Comparison of ENCODE assay signal across 20 cellular contexts in genomic region chr2:95356821-95357700, GRCh38. TPM values are rescaled to one million over a fixed set of nuclear protein-coding genes. Genes with fewer than 3 reads are reported as not detected.
"Had no signal": no experiment of that assay in that cellular context is flagged by ENCODE, and none has a peak within 500 bp of the region (broad histone marks: within the 10 kb centered on the region; RNA-seq: fewer than 3 reads in every experiment).

No MANE protein-coding gene starts in this region.

- H3K4me1 ChIP-seq: adrenal gland, foreskin keratinocyte had no signal

- ATAC-seq: activated CD8-positive, alpha-beta T cell treated with anti-CD3 and anti-CD28 coated beads, Interleukin-2, amount 10 ng/mL, durations not matched to agents 7 days and 5 days; activated T-helper 17 cell treated with anti-CD3 and anti-CD28 coated beads, Interleukin-2, amount 50 U/mL, for 72 hours; foreskin keratinocyte; left cardiac atrium; mucosa of descending colon; naive thymus-derived CD4-positive, alpha-beta T cell; right cardiac atrium; WTC11 had no signal

- FAIRE-seq: TTC549 had no signal

- H3K9me3 ChIP-seq: adrenal gland, mucosa of descending colon had no signal

- H3K9me3 Mint-ChIP-seq: activated T-helper 17 cell treated with anti-CD3 and anti-CD28 coated beads, Interleukin-2, amount 50 U/mL, for 72 hours; immature natural killer cell; stimulated activated naive CD8-positive, alpha-beta T cell treated with anti-CD3 and anti-CD28 coated beads, Interleukin-15, Interleukin-2, amounts not matched to agents 100 ng/mL and 50 ng/mL, for 24 hours had no signal

- DNase-seq: activated CD4-positive, alpha-beta T cell treated with anti-CD3 and anti-CD28 coated beads for 4 hours; activated CD8-positive, alpha-beta T cell treated with anti-CD3 and anti-CD28 coated beads, Interleukin-2, amount 10 ng/mL, durations not matched to agents 7 days and 5 days; activated naive CD4-positive, alpha-beta T cell treated with anti-CD3 and anti-CD28 coated beads, Interleukin-2, amount 50 U/mL, for 16 hours; activated T-cell treated with anti-CD3 and anti-CD28 coated beads for 4 hours; effector CD4-positive, alpha-beta T cell; foreskin keratinocyte; immature natural killer cell; left cardiac atrium; mammary epithelial cell; mucosa of descending colon; naive thymus-derived CD4-positive, alpha-beta T cell; right cardiac atrium; SW 1271 had no signal

- H3K36me3 Mint-ChIP-seq: immature natural killer cell; naive thymus-derived CD4-positive, alpha-beta T cell; WTC11 had no signal

- H3K27ac ChIP-seq: adrenal gland, foreskin keratinocyte had no signal

- H3K4me3 ChIP-seq: adrenal gland, mucosa of descending colon had no signal

- H3K4me1 Mint-ChIP-seq: activated T-helper 17 cell treated with anti-CD3 and anti-CD28 coated beads, Interleukin-2, amount 50 U/mL, for 72 hours; immature natural killer cell; naive thymus-derived CD4-positive, alpha-beta T cell; WTC11 had no signal

- H3K4me3 Mint-ChIP-seq: activated CD8-positive, alpha-beta T cell treated with anti-CD3 and anti-CD28 coated beads, Interleukin-2, amount 10 ng/mL, durations not matched to agents 7 days and 5 days; activated T-helper 17 cell treated with anti-CD3 and anti-CD28 coated beads, Interleukin-2, amount 50 U/mL, for 72 hours; immature natural killer cell; naive thymus-derived CD4-positive, alpha-beta T cell; stimulated activated naive CD8-positive, alpha-beta T cell treated with anti-CD3 and anti-CD28 coated beads, Interleukin-15, Interleukin-2, amounts not matched to agents 100 ng/mL and 50 ng/mL, for 24 hours; WTC11 had no signal

- H3K36me3 ChIP-seq: adrenal gland had no signal

- H3K27ac Mint-ChIP-seq: activated CD8-positive, alpha-beta T cell treated with anti-CD3 and anti-CD28 coated beads, Interleukin-2, amount 10 ng/mL, durations not matched to agents 7 days and 5 days; activated T-helper 17 cell treated with anti-CD3 and anti-CD28 coated beads, Interleukin-2, amount 50 U/mL, for 72 hours; immature natural killer cell; naive thymus-derived CD4-positive, alpha-beta T cell; progenitor cell of endocrine pancreas; stimulated activated naive CD8-positive, alpha-beta T cell treated with anti-CD3 and anti-CD28 coated beads, Interleukin-15, Interleukin-2, amounts not matched to agents 100 ng/mL and 50 ng/mL, for 24 hours; WTC11 had no signal

RNA-seq across cellular contexts. Expression of gene KCNIP3, which starts 59.9 kb away (rescaled TPM):
- total RNA-seq: activated CD8-positive, alpha-beta T cell treated with anti-CD3 and anti-CD28 coated beads, Interleukin-2, amount 10 ng/mL, durations not matched to agents 7 days and 5 days; activated T-helper 17 cell treated with anti-CD3 and anti-CD28 coated beads, Interleukin-2, amount 50 U/mL, for 72 hours; T-helper 2 cell treated with Interferon-gamma antibody and Interleukin-4, amounts not matched to agents 100 ng/mL and 5 ng/mL, for 36 hours had no signal
- polyA plus RNA-seq: immature natural killer cell; naive thymus-derived CD4-positive, alpha-beta T cell had no signal
